Comparison of ENCODE assay signal across 8 cellular contexts in genomic region chr15:78438595-78439285, GRCh38. TPM values are rescaled to one million over a fixed set of nuclear protein-coding genes. Genes with fewer than 3 reads are reported as not detected.
DNase-seq lines count a peak whose midpoint lies in the region; ATAC-seq and TF ChIP-seq lines count a peak whose summit lies in the region.

No MANE protein-coding gene starts in this region.

- H3K9me3 Mint-ChIP-seq in activated T-cell treated with anti-CD3 and anti-CD28 coated beads, Interleukin-2, amount 50 U/mL, for 24 hours, result no peaks in the 10 kb centered on the region
- no peaks in the 10 kb centered on the region for H3K9me3 Mint-ChIP-seq in osteocyte (ENCODE audit: unreplicated experiment)

- no peaks in the 10 kb centered on the region for H3K27me3 Mint-ChIP-seq in activated T-cell treated with anti-CD3 and anti-CD28 coated beads, Interleukin-2, amount 50 U/mL, for 24 hours
- peaks cover 5% of the 10 kb centered on the region for H3K27me3 Mint-ChIP-seq in osteocyte (ENCODE audit: unreplicated experiment)

- peak overlapping the region; percentile 98 for H3K27ac Mint-ChIP-seq in activated T-cell treated with anti-CD3 and anti-CD28 coated beads, Interleukin-2, amount 50 U/mL, for 24 hours
- H3K27ac Mint-ChIP-seq in osteocyte (ENCODE audit: unreplicated experiment), result peak overlapping the region; percentile 91

- H3K4me3 ChIP-seq in BE2C (ENCODE audit: low read depth, low read length) (peak overlapping the region; percentile 87), fibroblast of pulmonary artery (replicated peaks; ENCODE audit: low read depth, low read length) (peak overlapping the region; percentile 92)

- no peaks in the 10 kb centered on the region for H3K9me3 ChIP-seq in BE2C

- peak; percentile 47 for TF ChIP-seq CTCF in BE2C (IDR thresholded peaks at IDR 0.05; ENCODE audit: low read depth, low read length)
- TF ChIP-seq CTCF in fibroblast of pulmonary artery (IDR thresholded peaks at IDR 0.05; ENCODE audit: low read length, missing control alignments), result peak; percentile 34
- peak; percentile 41 for TF ChIP-seq CTCF in osteocyte (IDR thresholded peaks at IDR 0.05)

- peaks cover 51% of the 10 kb centered on the region for H3K4me1 Mint-ChIP-seq in activated T-cell treated with anti-CD3 and anti-CD28 coated beads, Interleukin-2, amount 50 U/mL, for 24 hours (ENCODE audit: low read depth)
- H3K4me1 Mint-ChIP-seq in osteocyte (ENCODE audit: unreplicated experiment), result peaks cover 34% of the 10 kb centered on the region

- ATAC-seq in GM19395 (IDR thresholded peaks at IDR 0.05; ENCODE audit: unreplicated experiment), result peak; percentile 18

- H3K27me3 ChIP-seq in BE2C, result no peaks in the 10 kb centered on the region

- peak overlapping the region; percentile 86 for H3K4me3 Mint-ChIP-seq in activated T-cell treated with anti-CD3 and anti-CD28 coated beads, Interleukin-2, amount 50 U/mL, for 24 hours
- H3K4me3 Mint-ChIP-seq in osteocyte (ENCODE audit: unreplicated experiment), result peak overlapping the region; percentile 88

- H3K36me3 ChIP-seq in BE2C, result peaks cover 28% of the 10 kb centered on the region

- DNase-seq in BE2C (peak; percentile 60), LHCN-M2 (ENCODE audit: low read depth) (peak; percentile 30), fibroblast of pulmonary artery (ENCODE audit: low read depth) (peak; percentile 19), osteocyte (ENCODE audit: extremely low spot score, unreplicated experiment) (peak; percentile 66), NCI-H2196 treated with DMSO at 0.1 percent for 48 hours (lab: John Stamatoyannopoulos, UW; ENCODE audit: unreplicated experiment) (no peak), NCI-H446 (lab: John Stamatoyannopoulos, UW) (no peak)
- DNase-seq in activated T-cell treated with anti-CD3 and anti-CD28 coated beads, Interleukin-2, amount 50 U/mL, for 24 hours, result peak; percentile 60

- H3K4me1 ChIP-seq in BE2C, result peaks cover 9% of the 10 kb centered on the region

- H3K36me3 Mint-ChIP-seq in activated T-cell treated with anti-CD3 and anti-CD28 coated beads, Interleukin-2, amount 50 U/mL, for 24 hours (ENCODE audit: low read depth), result peaks cover 56% of the 10 kb centered on the region
- H3K36me3 Mint-ChIP-seq in osteocyte (ENCODE audit: unreplicated experiment), result peaks cover 16% of the 10 kb centered on the region

RNA-seq across cellular contexts. Expression of gene IREB2, which starts 0.7 kb away (rescaled TPM):
- 26.8 TPM for polyA plus RNA-seq in BE2C (2012; ENCODE audit: insufficient read depth, insufficient read length, low read depth)
- total RNA-seq in LHCN-M2 (2014; rRNA removed) (11.7 and 16.4 TPM in 2 replicates), osteocyte (55.9 and 62.3 TPM in 2 replicates)
- 8.3 TPM for polyA plus RNA-seq in LHCN-M2 (2012)

Comparison
In these comparisons a context has a peak if more than half of its experiments do, and no peak if none do; other contexts are left out.
1. DNase-seq: peak in BE2C (single experiment), LHCN-M2 (single experiment), activated T-cell treated with anti-CD3 and anti-CD28 coated beads, Interleukin-2, amount 50 U/mL, for 24 hours (single experiment), fibroblast of pulmonary artery (single experiment) and osteocyte (single experiment); none in NCI-H2196 treated with DMSO at 0.1 percent for 48 hours (single experiment) and NCI-H446 (0 of 2).
2. Peak in every context shown above with its lines, with median percentiles within 50 percentile points of each other: CTCF ChIP-seq.